Comparison of ENCODE assay signal across 1 cellular context in genomic region chr4:126956192-126956897, GRCh38.
A peak's percentile ranks its signal among the peaks of the same experiment; 100 is the strongest.
TF ChIP-seq lines count a peak whose summit lies in the region.

No MANE protein-coding gene starts in this region.

TF ChIP-seq in K562, 482 proteins besides CTCF, POLR2A, EP300 and RAD21 (continued from another document and continues in another):
- TF ChIP-seq ZNF449 (CRISPR knock-in tag; IDR thresholded peaks at IDR 0.05), result no peak
- no peak for TF ChIP-seq TCF3 (CRISPR knock-in tag; IDR thresholded peaks at IDR 0.05)
- no peak for TF ChIP-seq PTRF (tag; IDR thresholded peaks at IDR 0.05)
- TF ChIP-seq MBD1 (CRISPR knock-in tag; IDR thresholded peaks at IDR 0.05), result no peak
- TF ChIP-seq GABPB1 (CRISPR knock-in tag; IDR thresholded peaks at IDR 0.05), result no peak
- peak; percentile 58 for TF ChIP-seq POLR2B (IDR thresholded peaks at IDR 0.05; ENCODE audit: low read depth, partially characterized antibody)
- TF ChIP-seq CREB5 (CRISPR knock-in tag; IDR thresholded peaks at IDR 0.05), result no peak
- TF ChIP-seq GATA2 (CRISPR knock-in tag; IDR thresholded peaks at IDR 0.05), result no peak
- no peak for TF ChIP-seq DACH1 (IDR thresholded peaks at IDR 0.05; ENCODE audit: partially characterized antibody)
- TF ChIP-seq ZSCAN32 (CRISPR knock-in tag; IDR thresholded peaks at IDR 0.05), result no peak
- no peak for TF ChIP-seq HCFC1 (IDR thresholded peaks at IDR 0.05; ENCODE audit: low read depth, low read length)
- no peak for TF ChIP-seq HNRNPL (IDR thresholded peaks at IDR 0.05; ENCODE audit: low read depth, low read length)
- no peak; the same call in 1 of the 2 replicates for TF ChIP-seq CHAMP1 (IDR thresholded peaks at IDR 0.05)
- peak; percentile 91 for TF ChIP-seq POLR2G (IDR thresholded peaks at IDR 0.05; ENCODE audit: low read depth, low read length)
- no peak for TF ChIP-seq PATZ1 (CRISPR knock-in tag; IDR thresholded peaks at IDR 0.05; ENCODE audit: borderline replicate concordance)
- TF ChIP-seq COPS2 (conservative IDR thresholded peaks at IDR 0.05), result no peak
- no peak for TF ChIP-seq CEBPZ (IDR thresholded peaks at IDR 0.05; ENCODE audit: borderline replicate concordance, low read depth, low read length)
- TF ChIP-seq CGGBP1 (CRISPR knock-in tag; IDR thresholded peaks at IDR 0.05), result no peak
- no peak for TF ChIP-seq DEAF1 (CRISPR knock-in tag; IDR thresholded peaks at IDR 0.05)
- TF ChIP-seq THAP12 (CRISPR knock-in tag; IDR thresholded peaks at IDR 0.05), result no peak
- TF ChIP-seq U2AF1 (optimal IDR thresholded peaks at IDR 0.05; ENCODE audit: low read depth, low read length), result no peak
- no peak for TF ChIP-seq TCF7L2 (IDR thresholded peaks at IDR 0.05; ENCODE audit: low read depth, low read length)
- no peak for TF ChIP-seq ZNF197 (CRISPR knock-in tag; IDR thresholded peaks at IDR 0.05; ENCODE audit: low read depth)
- TF ChIP-seq ZNF561 (CRISPR knock-in tag; conservative IDR thresholded peaks at IDR 0.05), result no peak
- TF ChIP-seq BCL6 (CRISPR knock-in tag; IDR thresholded peaks at IDR 0.05), result no peak
- TF ChIP-seq IRF1 (CRISPR knock-in tag; IDR thresholded peaks at IDR 0.05; ENCODE audit: borderline replicate concordance), result no peak
- TF ChIP-seq FOXJ3 (CRISPR knock-in tag; IDR thresholded peaks at IDR 0.05), result no peak
- no peak for TF ChIP-seq LEF1 (IDR thresholded peaks at IDR 0.05)
- TF ChIP-seq ZNF507 (tag; conservative IDR thresholded peaks at IDR 0.05), result no peak
- TF ChIP-seq UBTF (IDR thresholded peaks at IDR 0.05; ENCODE audit: borderline replicate concordance in 1 of 2, low read depth in 2 of 2, low read length in 2 of 2), result peak in 1 of 2 experiments; percentile 38; a peak in 1 of 4 replicates
- no peak for TF ChIP-seq DDX20 (tag; IDR thresholded peaks at IDR 0.05; ENCODE audit: low read depth)
- no peak for TF ChIP-seq PHF21A (IDR thresholded peaks at IDR 0.05; ENCODE audit: borderline replicate concordance, low read depth)
- no peak for TF ChIP-seq ZC3H8 (IDR thresholded peaks at IDR 0.05)
- no peak for TF ChIP-seq SMAD3 (CRISPR knock-in tag; conservative IDR thresholded peaks at IDR 0.05)
- 0 out of 2 replicates have a peak, but pooled peaks have one; percentile 49 for TF ChIP-seq MECOM (CRISPR knock-in tag; IDR thresholded peaks at IDR 0.05)
- TF ChIP-seq ATF7 (IDR thresholded peaks at IDR 0.05), result no peak
- no peak for TF ChIP-seq TEAD1 (CRISPR knock-in tag; IDR thresholded peaks at IDR 0.05)
- TF ChIP-seq SIN3A (IDR thresholded peaks at IDR 0.05; ENCODE audit: borderline replicate concordance in 2 of 2, control insufficient read depth in 1 of 2, low read depth in 2 of 2, low read length in 2 of 2), result peak; percentile 5 to 70; a peak in 1 of 4 replicates
- peak; percentile 83 for TF ChIP-seq CHD1 (IDR thresholded peaks at IDR 0.05; ENCODE audit: low read length)
- TF ChIP-seq ILF3 (IDR thresholded peaks at IDR 0.05; ENCODE audit: borderline replicate concordance), result no peak
- no peak for TF ChIP-seq TBL1XR1 (IDR thresholded peaks at IDR 0.05; ENCODE audit: low read length in 2 of 2)
- no peak for TF ChIP-seq PHB (CRISPR knock-in tag; IDR thresholded peaks at IDR 0.05)
- peak in 1 of 2 experiments; percentile 19; a peak in 1 of 4 replicates for TF ChIP-seq MAZ (CRISPR knock-in tag; conservative IDR thresholded peaks at IDR 0.05 in 1 of 2, IDR thresholded peaks at IDR 0.05 in 1 of 2)
- 0 out of 2 replicates have a peak, but pooled peaks have one; percentile 61 for TF ChIP-seq HDGF (IDR thresholded peaks at IDR 0.05)
- TF ChIP-seq TAL1 (IDR thresholded peaks at IDR 0.05), result no peak
